ENCODE assay signal across 1 cellular context in the genomic region with DNA sequence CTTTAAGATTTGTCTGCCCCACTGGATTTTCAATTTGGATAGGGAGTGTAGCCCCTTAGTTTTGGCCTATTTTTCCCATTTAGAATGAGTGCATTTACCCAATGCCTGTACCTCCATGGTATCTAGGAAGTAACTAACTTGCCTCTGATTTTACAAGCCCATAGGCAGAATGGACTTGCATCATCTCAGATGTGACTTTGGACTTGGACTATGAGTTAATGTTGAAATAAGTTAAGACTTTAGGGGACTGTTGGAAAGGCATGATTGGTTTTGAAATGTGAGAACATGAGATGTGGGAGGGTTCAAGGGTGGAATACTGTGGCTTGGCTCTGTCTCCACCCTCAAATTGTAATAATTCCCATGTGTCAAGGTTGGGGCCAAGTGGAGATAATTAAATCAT.
TF ChIP-seq lines count a peak whose summit lies in the region.

No MANE protein-coding gene starts in this region.

TF ChIP-seq in HepG2, 621 proteins besides CTCF, POLR2A, EP300 and RAD21 (continued from another document):
- TF ChIP-seq, protein P1, sequence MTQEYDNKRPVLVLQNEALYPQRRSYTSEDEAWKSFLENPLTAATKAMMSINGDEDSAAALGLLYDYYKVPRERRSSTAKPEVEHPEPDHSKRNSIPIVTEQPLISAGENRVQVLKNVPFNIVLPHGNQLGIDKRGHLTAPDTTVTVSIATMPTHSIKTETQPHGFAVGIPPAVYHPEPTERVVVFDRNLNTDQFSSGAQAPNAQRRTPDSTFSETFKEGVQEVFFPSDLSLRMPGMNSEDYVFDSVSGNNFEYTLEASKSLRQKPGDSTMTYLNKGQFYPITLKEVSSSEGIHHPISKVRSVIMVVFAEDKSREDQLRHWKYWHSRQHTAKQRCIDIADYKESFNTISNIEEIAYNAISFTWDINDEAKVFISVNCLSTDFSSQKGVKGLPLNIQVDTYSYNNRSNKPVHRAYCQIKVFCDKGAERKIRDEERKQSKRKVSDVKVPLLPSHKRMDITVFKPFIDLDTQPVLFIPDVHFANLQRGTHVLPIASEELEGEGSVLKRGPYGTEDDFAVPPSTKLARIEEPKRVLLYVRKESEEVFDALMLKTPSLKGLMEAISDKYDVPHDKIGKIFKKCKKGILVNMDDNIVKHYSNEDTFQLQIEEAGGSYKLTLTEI (CRISPR knock-in tag; conservative IDR thresholded peaks at IDR 0.05) = no peak
- no peak for TF ChIP-seq KAT7 (CRISPR knock-in tag; IDR thresholded peaks at IDR 0.05; ENCODE audit: borderline replicate concordance)
- TF ChIP-seq MIXL1 (CRISPR knock-in tag; IDR thresholded peaks at IDR 0.05) = no peak
- no peak for TF ChIP-seq ZNF232 (CRISPR knock-in tag; IDR thresholded peaks at IDR 0.05; ENCODE audit: borderline replicate concordance)
- TF ChIP-seq IKZF4 (CRISPR knock-in tag; IDR thresholded peaks at IDR 0.05; ENCODE audit: borderline replicate concordance, low read depth, not compliant biosample characterization) = no peak
- TF ChIP-seq HHEX (CRISPR knock-in tag; IDR thresholded peaks at IDR 0.05) = no peak
- no peak for TF ChIP-seq FOXP1 (IDR thresholded peaks at IDR 0.05)
- TF ChIP-seq FOXP1 (CRISPR knock-in tag; IDR thresholded peaks at IDR 0.05) = no peak
- TF ChIP-seq MTA1 (CRISPR knock-in tag; IDR thresholded peaks at IDR 0.05; ENCODE audit: borderline replicate concordance) = no peak
- TF ChIP-seq, protein P2, sequence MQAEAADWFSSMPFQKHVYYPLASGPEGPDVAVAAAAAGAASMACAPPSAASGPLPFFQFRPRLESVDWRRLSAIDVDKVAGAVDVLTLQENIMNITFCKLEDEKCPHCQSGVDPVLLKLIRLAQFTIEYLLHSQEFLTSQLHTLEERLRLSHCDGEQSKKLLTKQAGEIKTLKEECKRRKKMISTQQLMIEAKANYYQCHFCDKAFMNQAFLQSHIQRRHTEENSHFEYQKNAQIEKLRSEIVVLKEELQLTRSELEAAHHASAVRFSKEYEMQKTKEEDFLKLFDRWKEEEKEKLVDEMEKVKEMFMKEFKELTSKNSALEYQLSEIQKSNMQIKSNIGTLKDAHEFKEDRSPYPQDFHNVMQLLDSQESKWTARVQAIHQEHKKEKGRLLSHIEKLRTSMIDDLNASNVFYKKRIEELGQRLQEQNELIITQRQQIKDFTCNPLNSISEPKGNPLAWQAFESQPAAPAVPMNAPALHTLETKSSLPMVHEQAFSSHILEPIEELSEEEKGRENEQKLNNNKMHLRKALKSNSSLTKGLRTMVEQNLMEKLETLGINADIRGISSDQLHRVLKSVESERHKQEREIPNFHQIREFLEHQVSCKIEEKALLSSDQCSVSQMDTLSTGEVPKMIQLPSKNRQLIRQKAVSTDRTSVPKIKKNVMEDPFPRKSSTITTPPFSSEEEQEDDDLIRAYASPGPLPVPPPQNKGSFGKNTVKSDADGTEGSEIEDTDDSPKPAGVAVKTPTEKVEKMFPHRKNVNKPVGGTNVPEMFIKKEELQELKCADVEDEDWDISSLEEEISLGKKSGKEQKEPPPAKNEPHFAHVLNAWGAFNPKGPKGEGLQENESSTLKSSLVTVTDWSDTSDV (CRISPR knock-in tag; IDR thresholded peaks at IDR 0.05) = no peak
